In the genomic region with DNA sequence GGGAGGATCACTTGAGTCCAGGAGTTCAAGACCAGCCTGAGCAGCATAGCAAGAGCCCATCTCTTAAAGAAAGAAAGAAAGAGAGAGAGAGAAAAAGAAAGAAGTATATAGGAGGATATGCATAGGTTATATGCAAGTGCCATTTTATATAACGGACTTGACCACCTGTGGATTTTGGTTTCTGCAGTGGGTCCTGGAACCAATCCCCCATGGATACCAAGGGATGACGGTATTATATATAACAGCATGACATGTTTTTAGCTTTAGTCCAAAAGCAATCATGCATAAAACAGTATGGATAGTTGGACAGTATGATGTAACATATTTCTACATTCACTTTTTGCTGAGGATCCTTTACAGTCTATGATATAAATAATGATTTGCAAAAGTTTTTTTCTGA, we compare ENCODE assay signal across 1 cellular context.
TF ChIP-seq lines count a peak whose summit lies in the region.

No MANE protein-coding gene starts in this region.

TF ChIP-seq in GM23338, 12 proteins besides CTCF, POLR2A, EP300 and RAD21 (continued from another document):
- TF ChIP-seq NANOG (IDR thresholded peaks at IDR 0.05; ENCODE audit: borderline replicate concordance) = no peak
- no peak for TF ChIP-seq EZH2 (IDR thresholded peaks at IDR 0.05; ENCODE audit: low read depth, unreplicated experiment)
TF ChIP-seq in GM23338: peak in this region for 0.
